ENCODE assay signal across 8 cellular contexts in genomic region chr1:112508242-112509004, GRCh38. TPM values are rescaled to one million over a fixed set of nuclear protein-coding genes. Genes with fewer than 3 reads are reported as not detected.
DNase-seq lines count a peak whose midpoint lies in the region; ATAC-seq and TF ChIP-seq lines count a peak whose summit lies in the region.

Gene WNT2B, plus strand, starts transcription at chr1:112508965. Its CDS starts 298 bp downstream, at chr1:112509263.

- peaks cover 70% of the 10 kb centered on the region for H3K27me3 Mint-ChIP-seq in CD4-positive, CD25-positive, alpha-beta regulatory T cell
- peaks cover 78% of the 10 kb centered on the region for H3K27me3 Mint-ChIP-seq in activated naive CD4-positive, alpha-beta T cell treated with anti-CD3 and anti-CD28 coated beads, Interleukin-2, amount 10 ng/mL, durations not matched to agents 7 days and 5 days

- in situ Hi-C loops in GM23248 (cut with MboI), result no loop called here

- peak within 1 kb of the TSS; percentile 64 for H2AFZ ChIP-seq in GM23248

- peaks cover 11% of the 10 kb centered on the region for H3K27me3 ChIP-seq in CD4-positive, CD25-positive, alpha-beta regulatory T cell (ENCODE audit: control insufficient read depth, insufficient read depth, low read length)
- H3K27me3 ChIP-seq in GM23248 (replicated peaks; ENCODE audit: insufficient read depth), result no peaks in the 10 kb centered on the region
- H3K27me3 ChIP-seq in RWPE2 (ENCODE audit: insufficient read depth, poor library complexity, severe bottlenecking), result no peaks in the 10 kb centered on the region

- WGBS in GM23248 (ENCODE audit: low coverage in 1 of 2, low lambda C conversion rate in 2 of 2, missing lambda C conversion rate in 2 of 2), 2 experiments, result 1 to 3% methylated on average over 40 to 62 of the region's 71 CpGs

- intact Hi-C loops in left cardiac atrium (cut with DNase I), result loop anchor here in 1 of 2 donors (10.0 kb wide), 1 partner anchor 106 kb away; the partner anchor contains the start of genes CAPZA1 and ST7L

- H3K36me3 ChIP-seq in CD4-positive, CD25-positive, alpha-beta regulatory T cell (ENCODE audit: control insufficient read depth, insufficient read depth, low read length), result no peaks in the 10 kb centered on the region
- H3K36me3 ChIP-seq in GM23248 (ENCODE audit: low read depth) (no peaks in the 10 kb centered on the region), RWPE2 (ENCODE audit: low read depth) (no peaks in the 10 kb centered on the region)

- no peak within 1 kb of the TSS for H3K9ac ChIP-seq in GM23248

- peak; percentile 32 to 59 (median 53) for DNase-seq in CD4-positive, CD25-positive, alpha-beta regulatory T cell
- DNase-seq in GM23248, result peak; percentile 44
- no peak for DNase-seq in RWPE2 (ENCODE audit: low spot score)
- DNase-seq in activated naive CD4-positive, alpha-beta T cell treated with anti-CD3 and anti-CD28 coated beads, Interleukin-2, amount 10 ng/mL, durations not matched to agents 7 days and 5 days, result peak; percentile 69
- peak; percentile 33 for DNase-seq in left cardiac atrium
- DNase-seq in retina, result peak; percentile 65
- DNase-seq in NCI-H524 treated with DMSO at 0.1 percent for 48 hours (lab: John Stamatoyannopoulos, UW), result no peak

- H3K36me3 Mint-ChIP-seq in CD4-positive, CD25-positive, alpha-beta regulatory T cell, result no peaks in the 10 kb centered on the region
- H3K36me3 Mint-ChIP-seq in activated naive CD4-positive, alpha-beta T cell treated with anti-CD3 and anti-CD28 coated beads, Interleukin-2, amount 10 ng/mL, durations not matched to agents 7 days and 5 days, result no peaks in the 10 kb centered on the region

- H3K4me1 Mint-ChIP-seq in CD4-positive, CD25-positive, alpha-beta regulatory T cell, result peaks cover 0 to 25% (median 3%) of the 10 kb centered on the region in 4 donors
- H3K4me1 Mint-ChIP-seq in activated naive CD4-positive, alpha-beta T cell treated with anti-CD3 and anti-CD28 coated beads, Interleukin-2, amount 10 ng/mL, durations not matched to agents 7 days and 5 days, result peaks cover 7% of the 10 kb centered on the region

- no peak within 1 kb of the TSS for H3K27ac ChIP-seq in CD4-positive, CD25-positive, alpha-beta regulatory T cell (ENCODE audit: insufficient read depth, low read length, poor library complexity, severe bottlenecking)
- H3K27ac ChIP-seq in GM23248 (no peak within 1 kb of the TSS), RWPE2 (ENCODE audit: poor library complexity, severe bottlenecking) (no peak within 1 kb of the TSS)

- peak within 1 kb of the TSS; percentile 83 to 91 (median 86) for H3K4me3 Mint-ChIP-seq in CD4-positive, CD25-positive, alpha-beta regulatory T cell
- H3K4me3 Mint-ChIP-seq in activated naive CD4-positive, alpha-beta T cell treated with anti-CD3 and anti-CD28 coated beads, Interleukin-2, amount 10 ng/mL, durations not matched to agents 7 days and 5 days, result peak within 1 kb of the TSS; percentile 73

- peaks cover 0 to 5% (median 0%) of the 10 kb centered on the region in 7 donors for H3K9me3 Mint-ChIP-seq in CD4-positive, CD25-positive, alpha-beta regulatory T cell
- H3K9me3 Mint-ChIP-seq in activated naive CD4-positive, alpha-beta T cell treated with anti-CD3 and anti-CD28 coated beads, Interleukin-2, amount 10 ng/mL, durations not matched to agents 7 days and 5 days, result no peaks in the 10 kb centered on the region

- CTCF ChIA-PET in activated naive CD4-positive, alpha-beta T cell treated with anti-CD3 and anti-CD28 coated beads, Interleukin-2, amount 10 ng/mL, durations not matched to agents 7 days and 5 days (lab: Charles Lee), result no interaction called here

- peaks cover 21% of the 10 kb centered on the region for H3K4me1 ChIP-seq in CD4-positive, CD25-positive, alpha-beta regulatory T cell (ENCODE audit: control insufficient read depth, insufficient read depth, low read length, poor library complexity, severe bottlenecking)
- H3K4me1 ChIP-seq in GM23248 (ENCODE audit: insufficient read depth) (peaks cover 8% of the 10 kb centered on the region; the same call in 1 of the 2 replicates), RWPE2 (ENCODE audit: insufficient read depth, poor library complexity, severe bottlenecking) (no peaks in the 10 kb centered on the region)

- no peaks in the 10 kb centered on the region for H3K9me3 ChIP-seq in CD4-positive, CD25-positive, alpha-beta regulatory T cell (ENCODE audit: control insufficient read depth in 2 of 2, low read length in 2 of 2)
- no peaks in the 10 kb centered on the region for H3K9me3 ChIP-seq in GM23248 (ENCODE audit: low read depth)
- H3K9me3 ChIP-seq in RWPE2 (ENCODE audit: severe bottlenecking), result no peaks in the 10 kb centered on the region

- peak within 1 kb of the TSS in 1 of 3 donors; percentile 27 for H3K27ac Mint-ChIP-seq in CD4-positive, CD25-positive, alpha-beta regulatory T cell
- H3K27ac Mint-ChIP-seq in activated naive CD4-positive, alpha-beta T cell treated with anti-CD3 and anti-CD28 coated beads, Interleukin-2, amount 10 ng/mL, durations not matched to agents 7 days and 5 days, result no peak within 1 kb of the TSS

- H3K4me2 ChIP-seq in GM23248 (ENCODE audit: unreplicated experiment), result peak within 1 kb of the TSS; percentile 74

- H4K20me1 ChIP-seq in GM23248 (ENCODE audit: insufficient read depth), result no peaks in the 10 kb centered on the region

- ATAC-seq in CD4-positive, CD25-positive, alpha-beta regulatory T cell (ENCODE audit: low read depth in 2 of 2), result peak; percentile 69 to 76
- ATAC-seq in RWPE2 (ENCODE audit: low read depth), result peak; percentile 57
- peak; percentile 62 to 66 for ATAC-seq in left cardiac atrium
- ATAC-seq in HG03196 (IDR thresholded peaks at IDR 0.05; ENCODE audit: unreplicated experiment), result no peak

- H3K9me2 ChIP-seq in GM23248 (ENCODE audit: insufficient read depth), result no peaks in the 10 kb centered on the region

- TF ChIP-seq CTCF in RWPE2 (IDR thresholded peaks at IDR 0.05; ENCODE audit: poor library complexity, severe bottlenecking), result no peak

- peak within 1 kb of the TSS; percentile 52 for H3K4me3 ChIP-seq in CD4-positive, CD25-positive, alpha-beta regulatory T cell (ENCODE audit: low read depth, low read length)
- H3K4me3 ChIP-seq in GM23248 (peak within 1 kb of the TSS; percentile 65), RWPE2 (ENCODE audit: severe bottlenecking) (peak within 1 kb of the TSS; percentile 52)

- H3K79me2 ChIP-seq in GM23248 (ENCODE audit: insufficient read depth), result no peaks in the 10 kb centered on the region

- peaks cover 2% of the 10 kb centered on the region; the same call in 1 of the 2 replicates for H3F3A ChIP-seq in GM23248 (ENCODE audit: insufficient read depth)

RNA-seq across cellular contexts. Expression of gene WNT2B, which starts in this region (rescaled TPM):
- total RNA-seq in CD4-positive, CD25-positive, alpha-beta regulatory T cell, result 1.2 TPM
- under 1 TPM in 3 of 4 donors, not detected in 1; 0.01 to 0.38 (median 0.24) TPM for polyA plus RNA-seq in CD4-positive, CD25-positive, alpha-beta regulatory T cell
- total RNA-seq in GM23248 (2014; rRNA removed; shearing (Covaris generic)), result 0.13 and 2.1 TPM in 2 replicates
- polyA plus RNA-seq in GM23248 (2016; fragmentation: Nextera tagmentation; extraction: Ambion mirVana), result 0.43 and 0.61 TPM in 2 replicates
- 1 to 10 TPM; 4.0 to 4.7 TPM for total RNA-seq in left cardiac atrium

Comparison
In these comparisons a context has a peak if more than half of its experiments do, and no peak if none do; other contexts are left out.
1. DNase-seq: peak in CD4-positive, CD25-positive, alpha-beta regulatory T cell (3 of 3), GM23248 (single experiment), activated naive CD4-positive, alpha-beta T cell treated with anti-CD3 and anti-CD28 coated beads, Interleukin-2, amount 10 ng/mL, durations not matched to agents 7 days and 5 days (single experiment), left cardiac atrium (single experiment) and retina (single experiment); none in RWPE2 (single experiment) and NCI-H524 treated with DMSO at 0.1 percent for 48 hours (single experiment).
2. Peak in every context shown above with its lines, with median percentiles within 50 percentile points of each other: H3K4me3 ChIP-seq.